Comparison of ENCODE assay signal across 19 cellular contexts in genomic region chr12:131612092-131612755, GRCh38.
DNase-seq lines count a peak whose midpoint lies in the region; ATAC-seq, FAIRE-seq and TF ChIP-seq lines count a peak whose summit lies in the region.
"Had no signal": no experiment of that assay in that cellular context is flagged by ENCODE, and none has a peak within 500 bp of the region (broad histone marks: within the 10 kb centered on the region; RNA-seq: fewer than 3 reads in every experiment).

No MANE protein-coding gene starts in this region.

- TF ChIP-seq POLR2A in K562 (conservative IDR thresholded peaks at IDR 0.05) (no peak), body of pancreas (IDR thresholded peaks at IDR 0.05) (no peak)

- H3K4me1 ChIP-seq in K562 (replicated peaks in 1 of 2; ENCODE audit: control insufficient read depth in 2 of 2, insufficient read depth in 2 of 2, low read length in 2 of 2) (peaks cover 6 to 27% of the 10 kb centered on the region in 2 experiments; a peak in 4 of 5 replicates), osteoblast (ENCODE audit: insufficient read depth, low read length) (no peaks in the 10 kb centered on the region), smooth muscle cell (ENCODE audit: low read depth) (no peaks in the 10 kb centered on the region), body of pancreas (no peaks in the 10 kb centered on the region)
- H3K4me1 ChIP-seq: BE2C, Caco-2 had no signal

- 13% methylated on average over 20 of the region's 21 CpGs for WGBS in K562 (ENCODE audit: insufficient coverage, low coverage, missing lambda C conversion rate)
- WGBS in smooth muscle cell (ENCODE audit: low lambda C conversion rate), result 93% methylated on average over 21 of the region's 21 CpGs
- 57 to 76% methylated on average over 14 to 17 of the region's 21 CpGs for WGBS in body of pancreas, 2 donors

- H3K36me3 ChIP-seq in K562 (ENCODE audit: control insufficient read depth, insufficient read depth, low read length) (no peaks in the 10 kb centered on the region), osteoblast (ENCODE audit: insufficient read depth, low read length) (no peaks in the 10 kb centered on the region), smooth muscle cell (ENCODE audit: low read depth) (no peaks in the 10 kb centered on the region), body of pancreas (replicated peaks in 1 of 2; ENCODE audit: insufficient read depth in 1 of 2, low read depth in 2 of 2) (no peaks in the 10 kb centered on the region)
- H3K36me3 ChIP-seq: BE2C had no signal

- H3K27ac ChIP-seq in K562 (ENCODE audit: extremely low read depth, low read depth, low read length) (no peak overlapping the region), dorsolateral prefrontal cortex (peak overlapping the region in 32 of 59 donors; percentile 27 to 99 (median 84)), osteoblast (ENCODE audit: low read depth, low read length) (no peak overlapping the region), smooth muscle cell (ENCODE audit: low read depth) (no peak overlapping the region), body of pancreas (no peak overlapping the region)

- TF ChIP-seq EP300 in K562 (IDR thresholded peaks at IDR 0.05; ENCODE audit: low read length), result no peak

- H3K79me2 ChIP-seq in K562 (ENCODE audit: control insufficient read depth, insufficient read depth, low read length), result no peaks in the 10 kb centered on the region
- no peaks in the 10 kb centered on the region for H3K79me2 ChIP-seq in osteoblast (ENCODE audit: insufficient read depth, low read length)
- no peaks in the 10 kb centered on the region for H3K79me2 ChIP-seq in smooth muscle cell (ENCODE audit: low read depth)

- no peaks in the 10 kb centered on the region for H3K9me1 ChIP-seq in K562 (ENCODE audit: control insufficient read depth, insufficient read depth, low read length)

- H3F3A ChIP-seq in smooth muscle cell (ENCODE audit: low read depth), result no peaks in the 10 kb centered on the region

- H3K4me2 ChIP-seq in K562 (ENCODE audit: insufficient read depth, low read length) (no peak overlapping the region), osteoblast (ENCODE audit: insufficient read depth, low read length) (no peak overlapping the region), smooth muscle cell (no peak overlapping the region)

- H3K4me3 ChIP-seq in K562 (no peak overlapping the region), dorsolateral prefrontal cortex (no peak overlapping the region), osteoblast (ENCODE audit: insufficient read depth, low read length) (no peak overlapping the region), smooth muscle cell (no peak overlapping the region), body of pancreas (no peak overlapping the region)

- H3K27me3 ChIP-seq in K562 (ENCODE audit: control insufficient read depth in 2 of 2, insufficient read depth in 2 of 2, low read length in 2 of 2) (peaks cover 26 to 60% of the 10 kb centered on the region in 2 experiments; a peak in 4 of 5 replicates), dorsolateral prefrontal cortex (no peaks in the 10 kb centered on the region), osteoblast (ENCODE audit: insufficient read depth, low read length) (peaks cover 3% of the 10 kb centered on the region), smooth muscle cell (ENCODE audit: low read depth) (no peaks in the 10 kb centered on the region), body of pancreas (no peaks in the 10 kb centered on the region)
- H3K27me3 ChIP-seq: BE2C had no signal

- H4K20me1 ChIP-seq in K562 (replicated peaks; ENCODE audit: control insufficient read depth, insufficient read depth, low read length) (no peaks in the 10 kb centered on the region), osteoblast (ENCODE audit: insufficient read depth, low read length) (no peaks in the 10 kb centered on the region), smooth muscle cell (ENCODE audit: low read depth) (no peaks in the 10 kb centered on the region)

- no peak for TF ChIP-seq RAD21 in K562 (CRISPR knock-in tag; conservative IDR thresholded peaks at IDR 0.05 in 1 of 2, IDR thresholded peaks at IDR 0.05 in 1 of 2)

- H3K9me3 ChIP-seq in K562 (replicated peaks; ENCODE audit: control insufficient read depth, insufficient read depth, low read depth, low read length), result no peaks in the 10 kb centered on the region
- H3K9me3 ChIP-seq in osteoblast (ENCODE audit: low read depth, low read length), result no peaks in the 10 kb centered on the region
- no peaks in the 10 kb centered on the region for H3K9me3 ChIP-seq in smooth muscle cell (replicated peaks; ENCODE audit: low read depth)
- H3K9me3 ChIP-seq in body of pancreas, result no peaks in the 10 kb centered on the region
- H3K9me3 ChIP-seq: BE2C, Caco-2 had no signal

- ATAC-seq in K562 (no peak), body of pancreas (no peak)

- CTCF ChIA-PET in K562 (lab: Yijun Ruan, JAX; ENCODE audit: low intra/inter-chr PET ratio), result no interaction called here

- peak overlapping the region in 1 of 2 experiments; percentile 45; a peak in 1 of 4 replicates for H3K9ac ChIP-seq in K562 (ENCODE audit: insufficient read depth in 1 of 2, low read depth in 2 of 2, low read length in 2 of 2)
- H3K9ac ChIP-seq in smooth muscle cell (ENCODE audit: low read depth), result no peak overlapping the region

- no peak for TF ChIP-seq CTCF in K562 (IDR thresholded peaks at IDR 0.05 in 2 of 3, conservative IDR thresholded peaks at IDR 0.05 in 1 of 3; ENCODE audit: insufficient read depth in 2 of 3, low read depth in 1 of 3, low read length in 3 of 3)
- TF ChIP-seq CTCF in dorsolateral prefrontal cortex (IDR thresholded peaks at IDR 0.05 in 54 of 56, conservative IDR thresholded peaks at IDR 0.05 in 2 of 56; ENCODE audit: low read depth in 1 of 56, partially characterized antibody in 56 of 56), result no peak
- TF ChIP-seq CTCF in osteoblast (IDR thresholded peaks at IDR 0.05; ENCODE audit: extremely low read depth, low read depth, low read length), result no peak
- TF ChIP-seq CTCF in smooth muscle cell (IDR thresholded peaks at IDR 0.05; ENCODE audit: borderline replicate concordance, insufficient read depth, poor library complexity, severe bottlenecking), result no peak
- TF ChIP-seq CTCF in body of pancreas (IDR thresholded peaks at IDR 0.05), result no peak

- BruUV-seq in K562 (replicated peaks; lab: Mats Ljungman, UMichigan), result no TSS peak

- DNase-seq in K562 (ENCODE audit: extremely low read depth in 1 of 4, low spot score in 3 of 4) (no peak), dorsolateral prefrontal cortex (no peak), osteoblast (ENCODE audit: insufficient read length, low spot score, missing footprints) (peak; percentile 67), COLO668 (lab: John Stamatoyannopoulos, UW; ENCODE audit: unreplicated experiment) (no peak), smooth muscle cell (lab: John Stamatoyannopoulos, UW; ENCODE audit: unreplicated experiment) (no peak), body of pancreas (no peak)
- DNase-seq: ACHN; BE2C; C1 segment of cervical spinal cord; Caco-2; CD4-positive, CD25-positive, alpha-beta regulatory T cell; CD8-positive, alpha-beta memory T cell; H9 had no signal

- no peak overlapping the region for H2AFZ ChIP-seq in K562 (ENCODE audit: low read depth, low read length)
- no peak overlapping the region for H2AFZ ChIP-seq in osteoblast (ENCODE audit: low read length)
- no peak overlapping the region for H2AFZ ChIP-seq in smooth muscle cell (ENCODE audit: low read depth)

- intact Hi-C loops in K562 (cut with micrococcal nuclease) (no loop called here), dorsolateral prefrontal cortex (cut with DNase I) (loop anchor here in 1 of 2 donors (5.0 kb wide), 1 partner anchor 340 kb away; no protein-coding TSS in a partner anchor), body of pancreas (cut with DNase I) (no loop called here)

- FAIRE-seq in K562 (lab: Jason Lieb, UNC), result no peak
- FAIRE-seq: A204.1, D721Med, G401.6, GM12891, GM19239, H1 had no signal

- POLR2A ChIA-PET in K562 (lab: Yijun Ruan, JAX), result no interaction called here

- in situ Hi-C loops in K562 (cut with MboI), result no loop called here

TF ChIP-seq in K562, 482 proteins besides CTCF, POLR2A, EP300 and RAD21:
- TF ChIP-seq POLR2G (IDR thresholded peaks at IDR 0.05; ENCODE audit: low read depth, low read length) (0 out of 2 replicates have a peak, but pooled peaks have one; percentile 19), SAFB (IDR thresholded peaks at IDR 0.05; ENCODE audit: borderline replicate concordance, low read depth, low read length) (no peak)
TF ChIP-seq in K562: peak in this region for 1.

Comparison
In these comparisons a context has a peak if more than half of its experiments do, and no peak if none do; other contexts are left out.
1. H3K27ac ChIP-seq: peak in dorsolateral prefrontal cortex (32 of 59); none in K562 (single experiment), osteoblast (single experiment), smooth muscle cell (single experiment) and body of pancreas (0 of 4).